ENCODE assay signal across 20 cellular contexts in genomic region chr1:234644928-234645327, GRCh38.
"Had no signal": no experiment of that assay in that cellular context is flagged by ENCODE, and none has a peak within 500 bp of the region (broad histone marks: within the 10 kb centered on the region; RNA-seq: fewer than 3 reads in every experiment).

No MANE protein-coding gene starts in this region.

- H3K9me3 ChIP-seq: pancreas, uterus had no signal

- ATAC-seq: activated CD8-positive, alpha-beta memory T cell treated with anti-CD3 and anti-CD28 coated beads, Interleukin-2, amount 10 ng/mL, durations not matched to agents 7 days and 5 days; activated T-helper 17 cell treated with anti-CD3 and anti-CD28 coated beads, Interleukin-2, amount 50 U/mL, for 72 hours; pancreas; stimulated activated effector memory CD8-positive, alpha-beta T cell treated with anti-CD3 and anti-CD28 coated beads, Interleukin-12 subunit alpha, Interleukin-12 subunit beta, amount 100 ng/mL, for 72 hours had no signal

- FAIRE-seq: pancreas had no signal

- H3K9ac ChIP-seq: neural progenitor cell had no signal

- H3K4me3 ChIP-seq: neural progenitor cell, pancreas, sigmoid colon, uterus had no signal

- H3K36me3 ChIP-seq: neural progenitor cell, pancreas, sigmoid colon, uterus had no signal

- H2AFZ ChIP-seq: neural progenitor cell had no signal

- H3K4me2 ChIP-seq: neural progenitor cell had no signal

- DNase-seq: activated B cell treated with CpG ODN at 0.5 μM for 24 hours; activated CD4-positive, alpha-beta memory T cell treated with anti-CD3 and anti-CD28 coated beads, Interleukin-2, amount 10 ng/mL, durations not matched to agents 7 days and 5 days; activated CD4-positive, alpha-beta T cell treated with anti-CD3 and anti-CD28 coated beads for 4 hours; activated CD8-positive, alpha-beta memory T cell treated with anti-CD3 and anti-CD28 coated beads, Interleukin-2, amount 10 ng/mL, durations not matched to agents 7 days and 5 days; activated naive CD4-positive, alpha-beta T cell; anterior cingulate cortex; caudate nucleus; foreskin melanocyte; glutamatergic neuron; hypothalamus; islet precursor cell; mammary epithelial cell; naive B cell; pancreas; sigmoid colon; stimulated activated CD4-positive, alpha-beta T cell treated with anti-CD3 and anti-CD28 coated beads, Interleukin-4, amount 100 ng/mL, for 24 hours; uterus had no signal

- H3K27me3 ChIP-seq: neural progenitor cell, pancreas, sigmoid colon, uterus had no signal

- H3K4me1 ChIP-seq: neural progenitor cell, sigmoid colon, uterus had no signal

- H3K27ac ChIP-seq: neural progenitor cell, sigmoid colon, uterus had no signal
